1 cellular context compared by ENCODE assay signal in genomic region chr19:53394974-53395839, GRCh38.
TF ChIP-seq lines count a peak whose summit lies in the region.

Gene ZNF765, plus strand, starts transcription at chr19:53395149. Its CDS starts 2,867 bp downstream, at chr19:53398016.

TF ChIP-seq in HepG2, 621 proteins besides CTCF, POLR2A, EP300 and RAD21 (continued from another document and continues in another):
- no peak for TF ChIP-seq SMAD9 (CRISPR knock-in tag; IDR thresholded peaks at IDR 0.05)
- TF ChIP-seq MEIS2 (CRISPR knock-in tag; IDR thresholded peaks at IDR 0.05) = no peak
- TF ChIP-seq, protein P1, sequence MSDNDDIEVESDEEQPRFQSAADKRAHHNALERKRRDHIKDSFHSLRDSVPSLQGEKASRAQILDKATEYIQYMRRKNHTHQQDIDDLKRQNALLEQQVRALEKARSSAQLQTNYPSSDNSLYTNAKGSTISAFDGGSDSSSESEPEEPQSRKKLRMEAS (IDR thresholded peaks at IDR 0.05) = 0 out of 2 replicates have a peak, but pooled peaks have one; percentile 8
- TF ChIP-seq NAIF1 (CRISPR knock-in tag; IDR thresholded peaks at IDR 0.05; ENCODE audit: borderline replicate concordance) = no peak
- TF ChIP-seq SP4 (CRISPR knock-in tag; IDR thresholded peaks at IDR 0.05) = peak; percentile 83
- TF ChIP-seq ZNF234 (CRISPR knock-in tag; conservative IDR thresholded peaks at IDR 0.05) = 0 out of 2 replicates have a peak, but pooled peaks have one; percentile 37
- TF ChIP-seq, protein P2, sequence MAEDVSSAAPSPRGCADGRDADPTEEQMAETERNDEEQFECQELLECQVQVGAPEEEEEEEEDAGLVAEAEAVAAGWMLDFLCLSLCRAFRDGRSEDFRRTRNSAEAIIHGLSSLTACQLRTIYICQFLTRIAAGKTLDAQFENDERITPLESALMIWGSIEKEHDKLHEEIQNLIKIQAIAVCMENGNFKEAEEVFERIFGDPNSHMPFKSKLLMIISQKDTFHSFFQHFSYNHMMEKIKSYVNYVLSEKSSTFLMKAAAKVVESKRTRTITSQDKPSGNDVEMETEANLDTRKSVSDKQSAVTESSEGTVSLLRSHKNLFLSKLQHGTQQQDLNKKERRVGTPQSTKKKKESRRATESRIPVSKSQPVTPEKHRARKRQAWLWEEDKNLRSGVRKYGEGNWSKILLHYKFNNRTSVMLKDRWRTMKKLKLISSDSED (CRISPR knock-in tag; IDR thresholded peaks at IDR 0.05) = no peak
- TF ChIP-seq MBD4 (IDR thresholded peaks at IDR 0.05; ENCODE audit: borderline replicate concordance, low read length) = no peak
- 0 out of 2 replicates have a peak, but pooled peaks have one; percentile 12 for TF ChIP-seq PITX1 (CRISPR knock-in tag; IDR thresholded peaks at IDR 0.05)
- peak; percentile 71 for TF ChIP-seq KAT8 (CRISPR knock-in tag; IDR thresholded peaks at IDR 0.05)
- TF ChIP-seq ZNF800 (CRISPR knock-in tag; IDR thresholded peaks at IDR 0.05) = peak; percentile 22; the same call in 1 of the 2 replicates
- 0 out of 2 replicates have a peak, but pooled peaks have one; percentile 24 for TF ChIP-seq SALL1 (CRISPR knock-in tag; IDR thresholded peaks at IDR 0.05)
- TF ChIP-seq FOXM1 (CRISPR knock-in tag; IDR thresholded peaks at IDR 0.05) = no peak
- no peak for TF ChIP-seq PAXIP1 (CRISPR knock-in tag; conservative IDR thresholded peaks at IDR 0.05)
- TF ChIP-seq MAZ (IDR thresholded peaks at IDR 0.05; ENCODE audit: borderline replicate concordance, low read depth, low read length) = 0 out of 2 replicates have a peak, but pooled peaks have one; percentile 19
- TF ChIP-seq MAZ (CRISPR knock-in tag; IDR thresholded peaks at IDR 0.05; ENCODE audit: low read depth) = 0 out of 2 replicates have a peak, but pooled peaks have one; percentile 56
- 0 out of 2 replicates have a peak, but pooled peaks have one; percentile 59 for TF ChIP-seq PBX3 (CRISPR knock-in tag; IDR thresholded peaks at IDR 0.05; ENCODE audit: borderline replicate concordance)
- TF ChIP-seq THAP11 (CRISPR knock-in tag; IDR thresholded peaks at IDR 0.05) = peak; percentile 29; the same call in 1 of the 2 replicates
- TF ChIP-seq TARDBP (CRISPR knock-in tag; IDR thresholded peaks at IDR 0.05) = 0 out of 2 replicates have a peak, but pooled peaks have one; percentile 45
- peak; percentile 76 for TF ChIP-seq PHF8 (CRISPR knock-in tag; IDR thresholded peaks at IDR 0.05)
- TF ChIP-seq HDAC2 (CRISPR knock-in tag; IDR thresholded peaks at IDR 0.05) = peak; percentile 20; the same call in 1 of the 2 replicates
- TF ChIP-seq, protein P3, sequence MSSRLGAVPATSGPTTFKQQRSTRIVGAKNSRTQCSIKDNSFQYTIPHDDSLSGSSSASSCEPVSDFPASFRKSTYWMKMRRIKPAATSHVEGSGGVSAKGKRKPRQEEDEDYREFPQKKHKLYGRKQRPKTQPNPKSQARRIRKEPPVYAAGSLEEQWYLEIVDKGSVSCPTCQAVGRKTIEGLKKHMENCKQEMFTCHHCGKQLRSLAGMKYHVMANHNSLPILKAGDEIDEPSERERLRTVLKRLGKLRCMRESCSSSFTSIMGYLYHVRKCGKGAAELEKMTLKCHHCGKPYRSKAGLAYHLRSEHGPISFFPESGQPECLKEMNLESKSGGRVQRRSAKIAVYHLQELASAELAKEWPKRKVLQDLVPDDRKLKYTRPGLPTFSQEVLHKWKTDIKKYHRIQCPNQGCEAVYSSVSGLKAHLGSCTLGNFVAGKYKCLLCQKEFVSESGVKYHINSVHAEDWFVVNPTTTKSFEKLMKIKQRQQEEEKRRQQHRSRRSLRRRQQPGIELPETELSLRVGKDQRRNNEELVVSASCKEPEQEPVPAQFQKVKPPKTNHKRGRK (CRISPR knock-in tag; IDR thresholded peaks at IDR 0.05) = no peak
- TF ChIP-seq ATF3 (CRISPR knock-in tag; IDR thresholded peaks at IDR 0.05) = no peak
- TF ChIP-seq HES4 (CRISPR knock-in tag; IDR thresholded peaks at IDR 0.05; ENCODE audit: borderline replicate concordance) = peak; percentile 38; the same call in 1 of the 2 replicates
- TF ChIP-seq SP1 (IDR thresholded peaks at IDR 0.05) = no peak
- TF ChIP-seq SP1 (CRISPR knock-in tag; IDR thresholded peaks at IDR 0.05) = peak; percentile 80
- no peak for TF ChIP-seq RBM39 (IDR thresholded peaks at IDR 0.05; ENCODE audit: low read depth, low read length, poor library complexity, severe bottlenecking)
- no peak; the same call in 1 of the 2 replicates for TF ChIP-seq E2F1 (CRISPR knock-in tag; IDR thresholded peaks at IDR 0.05)
- no peak for TF ChIP-seq YEATS2 (CRISPR knock-in tag; IDR thresholded peaks at IDR 0.05; ENCODE audit: borderline replicate concordance)
- TF ChIP-seq HDAC1 (CRISPR knock-in tag; IDR thresholded peaks at IDR 0.05) = peak; percentile 71; the same call in 1 of the 2 replicates
- no peak for TF ChIP-seq SMYD3 (CRISPR knock-in tag; IDR thresholded peaks at IDR 0.05)
- TF ChIP-seq ZNF138 (CRISPR knock-in tag; IDR thresholded peaks at IDR 0.05; ENCODE audit: low read depth) = no peak
- peak; percentile 42; the same call in 1 of the 2 replicates for TF ChIP-seq ZNF574 (CRISPR knock-in tag; IDR thresholded peaks at IDR 0.05)
- TF ChIP-seq, protein P4, sequence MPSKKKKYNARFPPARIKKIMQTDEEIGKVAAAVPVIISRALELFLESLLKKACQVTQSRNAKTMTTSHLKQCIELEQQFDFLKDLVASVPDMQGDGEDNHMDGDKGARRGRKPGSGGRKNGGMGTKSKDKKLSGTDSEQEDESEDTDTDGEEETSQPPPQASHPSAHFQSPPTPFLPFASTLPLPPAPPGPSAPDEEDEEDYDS (CRISPR knock-in tag; IDR thresholded peaks at IDR 0.05) = peak; percentile 19; the same call in 1 of the 2 replicates
- peak; percentile 86 for TF ChIP-seq POLR2AphosphoS5 (IDR thresholded peaks at IDR 0.05; ENCODE audit: low read depth, low read length)
- TF ChIP-seq ATF1 (CRISPR knock-in tag; IDR thresholded peaks at IDR 0.05) = no peak
- TF ChIP-seq ZFY (CRISPR knock-in tag; IDR thresholded peaks at IDR 0.05) = peak; percentile 47
- peak; percentile 64; the same call in 1 of the 2 replicates for TF ChIP-seq KDM2A (CRISPR knock-in tag; IDR thresholded peaks at IDR 0.05; ENCODE audit: borderline replicate concordance, low read depth)
- no peak for TF ChIP-seq ZNF660 (CRISPR knock-in tag; IDR thresholded peaks at IDR 0.05; ENCODE audit: borderline replicate concordance, low read depth)
- TF ChIP-seq GABPB1 (CRISPR knock-in tag; IDR thresholded peaks at IDR 0.05) = peak; percentile 67
- TF ChIP-seq ARNT2 (CRISPR knock-in tag; IDR thresholded peaks at IDR 0.05; ENCODE audit: low read depth) = 0 out of 2 replicates have a peak, but pooled peaks have one; percentile 9
- TF ChIP-seq, protein P5, sequence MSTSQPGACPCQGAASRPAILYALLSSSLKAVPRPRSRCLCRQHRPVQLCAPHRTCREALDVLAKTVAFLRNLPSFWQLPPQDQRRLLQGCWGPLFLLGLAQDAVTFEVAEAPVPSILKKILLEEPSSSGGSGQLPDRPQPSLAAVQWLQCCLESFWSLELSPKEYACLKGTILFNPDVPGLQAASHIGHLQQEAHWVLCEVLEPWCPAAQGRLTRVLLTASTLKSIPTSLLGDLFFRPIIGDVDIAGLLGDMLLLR (CRISPR knock-in tag; IDR thresholded peaks at IDR 0.05) = no peak
- TF ChIP-seq NFATC3 (CRISPR knock-in tag; IDR thresholded peaks at IDR 0.05) = no peak
- TF ChIP-seq ZNF143 (CRISPR knock-in tag; IDR thresholded peaks at IDR 0.05) = 0 out of 2 replicates have a peak, but pooled peaks have one; percentile 9
- TF ChIP-seq HNF1B (CRISPR knock-in tag; IDR thresholded peaks at IDR 0.05) = 0 out of 2 replicates have a peak, but pooled peaks have one; percentile 5
- no peak for TF ChIP-seq CC2D1A (CRISPR knock-in tag; IDR thresholded peaks at IDR 0.05)
- TF ChIP-seq ZFP90 (CRISPR knock-in tag; IDR thresholded peaks at IDR 0.05; ENCODE audit: borderline replicate concordance) = 0 out of 2 replicates have a peak, but pooled peaks have one; percentile 14
